1 cellular context compared by ENCODE assay signal in the genomic region with DNA sequence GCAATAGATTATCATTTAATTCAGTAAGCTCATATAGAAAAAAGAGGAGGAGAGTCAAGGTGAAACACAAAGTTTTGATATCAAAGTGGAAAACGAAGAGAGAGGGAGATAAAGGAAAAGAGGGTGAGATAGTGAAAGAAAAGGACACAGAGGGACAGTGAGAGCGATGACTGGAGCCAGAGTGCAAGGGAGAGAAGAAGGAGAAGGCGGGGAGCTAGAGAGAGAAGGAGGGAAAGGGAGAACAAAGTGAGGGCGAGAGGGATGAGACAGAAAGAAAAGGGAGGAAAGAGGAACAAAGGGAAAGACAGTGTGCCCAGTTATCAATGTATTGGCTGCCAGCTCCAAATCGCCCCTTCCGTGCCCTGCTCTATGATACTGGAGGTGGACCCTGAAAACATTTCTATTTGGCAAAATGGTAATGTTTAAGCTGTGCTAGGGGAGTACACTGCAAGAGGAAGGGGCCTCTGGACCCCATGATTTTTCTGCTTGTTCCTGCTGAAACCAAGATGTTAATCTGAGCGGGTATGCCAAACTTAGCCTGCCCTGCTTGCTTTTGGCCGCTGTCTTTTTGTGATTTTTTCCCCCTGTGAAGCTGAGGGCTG.
A peak's percentile ranks its signal among the peaks of the same experiment; 100 is the strongest.
TF ChIP-seq lines count a peak whose summit lies in the region.

No MANE protein-coding gene starts in this region.

TF ChIP-seq in K562, 482 proteins besides CTCF, POLR2A, EP300 and RAD21 (continued from another document and continues in another):
- TF ChIP-seq, protein P1, sequence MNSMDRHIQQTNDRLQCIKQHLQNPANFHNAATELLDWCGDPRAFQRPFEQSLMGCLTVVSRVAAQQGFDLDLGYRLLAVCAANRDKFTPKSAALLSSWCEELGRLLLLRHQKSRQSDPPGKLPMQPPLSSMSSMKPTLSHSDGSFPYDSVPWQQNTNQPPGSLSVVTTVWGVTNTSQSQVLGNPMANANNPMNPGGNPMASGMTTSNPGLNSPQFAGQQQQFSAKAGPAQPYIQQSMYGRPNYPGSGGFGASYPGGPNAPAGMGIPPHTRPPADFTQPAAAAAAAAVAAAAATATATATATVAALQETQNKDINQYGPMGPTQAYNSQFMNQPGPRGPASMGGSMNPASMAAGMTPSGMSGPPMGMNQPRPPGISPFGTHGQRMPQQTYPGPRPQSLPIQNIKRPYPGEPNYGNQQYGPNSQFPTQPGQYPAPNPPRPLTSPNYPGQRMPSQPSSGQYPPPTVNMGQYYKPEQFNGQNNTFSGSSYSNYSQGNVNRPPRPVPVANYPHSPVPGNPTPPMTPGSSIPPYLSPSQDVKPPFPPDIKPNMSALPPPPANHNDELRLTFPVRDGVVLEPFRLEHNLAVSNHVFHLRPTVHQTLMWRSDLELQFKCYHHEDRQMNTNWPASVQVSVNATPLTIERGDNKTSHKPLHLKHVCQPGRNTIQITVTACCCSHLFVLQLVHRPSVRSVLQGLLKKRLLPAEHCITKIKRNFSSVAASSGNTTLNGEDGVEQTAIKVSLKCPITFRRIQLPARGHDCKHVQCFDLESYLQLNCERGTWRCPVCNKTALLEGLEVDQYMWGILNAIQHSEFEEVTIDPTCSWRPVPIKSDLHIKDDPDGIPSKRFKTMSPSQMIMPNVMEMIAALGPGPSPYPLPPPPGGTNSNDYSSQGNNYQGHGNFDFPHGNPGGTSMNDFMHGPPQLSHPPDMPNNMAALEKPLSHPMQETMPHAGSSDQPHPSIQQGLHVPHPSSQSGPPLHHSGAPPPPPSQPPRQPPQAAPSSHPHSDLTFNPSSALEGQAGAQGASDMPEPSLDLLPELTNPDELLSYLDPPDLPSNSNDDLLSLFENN (IDR thresholded peaks at IDR 0.05; ENCODE audit: low read depth in 2 of 2, low read length in 2 of 2): no peak
- TF ChIP-seq ZZZ3 (IDR thresholded peaks at IDR 0.05) (no peak), PHB (CRISPR knock-in tag; IDR thresholded peaks at IDR 0.05) (no peak), PHB2 (IDR thresholded peaks at IDR 0.05; ENCODE audit: low read depth) (peak; percentile 65; the same call in 1 of the 2 replicates), PTTG1 (tag; IDR thresholded peaks at IDR 0.05; ENCODE audit: low read depth) (no peak), SRF (CRISPR knock-in tag; IDR thresholded peaks at IDR 0.05) (no peak), PHF20 (IDR thresholded peaks at IDR 0.05; ENCODE audit: partially characterized antibody) (no peak), ETS1 (conservative IDR thresholded peaks at IDR 0.05; ENCODE audit: control insufficient read depth, low read depth, low read length) (no peak), ZNF212 (CRISPR knock-in tag; IDR thresholded peaks at IDR 0.05) (no peak), ZNF75A (CRISPR knock-in tag; IDR thresholded peaks at IDR 0.05) (no peak), HMG20A (CRISPR knock-in tag; conservative IDR thresholded peaks at IDR 0.05) (no peak), HIVEP1 (CRISPR knock-in tag; IDR thresholded peaks at IDR 0.05) (peak; percentile 5; the same call in 1 of the 2 replicates), ZNF780A (CRISPR knock-in tag; IDR thresholded peaks at IDR 0.05) (no peak), PRPF4 (IDR thresholded peaks at IDR 0.05; ENCODE audit: insufficient read depth, low read depth, low read length, poor library complexity, severe bottlenecking) (no peak), ZNF398 (CRISPR knock-in tag; IDR thresholded peaks at IDR 0.05) (no peak), FOXK1 (CRISPR knock-in tag; IDR thresholded peaks at IDR 0.05; ENCODE audit: borderline replicate concordance) (no peak), POLR3A (IDR thresholded peaks at IDR 0.05; ENCODE audit: borderline replicate concordance, extremely low read depth, insufficient read depth, insufficient read length) (no peak), ZKSCAN3 (CRISPR knock-in tag; IDR thresholded peaks at IDR 0.05) (no peak), CTCFL (IDR thresholded peaks at IDR 0.05; ENCODE audit: borderline replicate concordance, insufficient read depth, low read depth, low read length, poor library complexity, severe bottlenecking) (no peak), ZNF347 (CRISPR knock-in tag; IDR thresholded peaks at IDR 0.05; ENCODE audit: low read depth) (no peak), CTBP1 (IDR thresholded peaks at IDR 0.05; ENCODE audit: borderline replicate concordance) (no peak), ZNF507 (tag; conservative IDR thresholded peaks at IDR 0.05) (no peak), U2AF2 (optimal IDR thresholded peaks at IDR 0.05; ENCODE audit: low read depth, low read length) (no peak), NFIC (IDR thresholded peaks at IDR 0.05) (no peak), MED1 (CRISPR knock-in tag; IDR thresholded peaks at IDR 0.05; ENCODE audit: borderline replicate concordance) (no peak), JUNB (CRISPR knock-in tag; conservative IDR thresholded peaks at IDR 0.05) (0 out of 2 replicates have a peak, but pooled peaks have one; percentile 12), CUX1 (CRISPR knock-in tag; IDR thresholded peaks at IDR 0.05) (no peak), GTF2E2 (tag; IDR thresholded peaks at IDR 0.05) (no peak), SNIP1 (IDR thresholded peaks at IDR 0.05; ENCODE audit: low read depth) (peak; percentile 68), MEF2D (tag; conservative IDR thresholded peaks at IDR 0.05; ENCODE audit: low read depth) (0 out of 2 replicates have a peak, but pooled peaks have one; percentile 25), RBM34 (IDR thresholded peaks at IDR 0.05; ENCODE audit: borderline replicate concordance, insufficient read depth, low read length) (0 out of 2 replicates have a peak, but pooled peaks have one; percentile 22), PYGO2 (tag; IDR thresholded peaks at IDR 0.05) (no peak), GTF2F1 (IDR thresholded peaks at IDR 0.05; ENCODE audit: low read depth, low read length) (no peak), POLR2B (IDR thresholded peaks at IDR 0.05; ENCODE audit: low read depth, partially characterized antibody) (peak; percentile 43), MYNN (IDR thresholded peaks at IDR 0.05) (no peak), MYNN (CRISPR knock-in tag; IDR thresholded peaks at IDR 0.05) (no peak)
- TF ChIP-seq, protein P2, sequence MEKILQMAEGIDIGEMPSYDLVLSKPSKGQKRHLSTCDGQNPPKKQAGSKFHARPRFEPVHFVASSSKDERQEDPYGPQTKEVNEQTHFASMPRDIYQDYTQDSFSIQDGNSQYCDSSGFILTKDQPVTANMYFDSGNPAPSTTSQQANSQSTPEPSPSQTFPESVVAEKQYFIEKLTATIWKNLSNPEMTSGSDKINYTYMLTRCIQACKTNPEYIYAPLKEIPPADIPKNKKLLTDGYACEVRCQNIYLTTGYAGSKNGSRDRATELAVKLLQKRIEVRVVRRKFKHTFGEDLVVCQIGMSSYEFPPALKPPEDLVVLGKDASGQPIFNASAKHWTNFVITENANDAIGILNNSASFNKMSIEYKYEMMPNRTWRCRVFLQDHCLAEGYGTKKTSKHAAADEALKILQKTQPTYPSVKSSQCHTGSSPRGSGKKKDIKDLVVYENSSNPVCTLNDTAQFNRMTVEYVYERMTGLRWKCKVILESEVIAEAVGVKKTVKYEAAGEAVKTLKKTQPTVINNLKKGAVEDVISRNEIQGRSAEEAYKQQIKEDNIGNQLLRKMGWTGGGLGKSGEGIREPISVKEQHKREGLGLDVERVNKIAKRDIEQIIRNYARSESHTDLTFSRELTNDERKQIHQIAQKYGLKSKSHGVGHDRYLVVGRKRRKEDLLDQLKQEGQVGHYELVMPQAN (IDR thresholded peaks at IDR 0.05; ENCODE audit: borderline replicate concordance): peak; percentile 78; the same call in 1 of the 2 replicates
- TF ChIP-seq, protein P3, sequence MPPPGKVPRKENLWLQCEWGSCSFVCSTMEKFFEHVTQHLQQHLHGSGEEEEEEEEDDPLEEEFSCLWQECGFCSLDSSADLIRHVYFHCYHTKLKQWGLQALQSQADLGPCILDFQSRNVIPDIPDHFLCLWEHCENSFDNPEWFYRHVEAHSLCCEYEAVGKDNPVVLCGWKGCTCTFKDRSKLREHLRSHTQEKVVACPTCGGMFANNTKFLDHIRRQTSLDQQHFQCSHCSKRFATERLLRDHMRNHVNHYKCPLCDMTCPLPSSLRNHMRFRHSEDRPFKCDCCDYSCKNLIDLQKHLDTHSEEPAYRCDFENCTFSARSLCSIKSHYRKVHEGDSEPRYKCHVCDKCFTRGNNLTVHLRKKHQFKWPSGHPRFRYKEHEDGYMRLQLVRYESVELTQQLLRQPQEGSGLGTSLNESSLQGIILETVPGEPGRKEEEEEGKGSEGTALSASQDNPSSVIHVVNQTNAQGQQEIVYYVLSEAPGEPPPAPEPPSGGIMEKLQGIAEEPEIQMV (tag; conservative IDR thresholded peaks at IDR 0.05; ENCODE audit: low read depth): no peak
- TF ChIP-seq, protein P4, sequence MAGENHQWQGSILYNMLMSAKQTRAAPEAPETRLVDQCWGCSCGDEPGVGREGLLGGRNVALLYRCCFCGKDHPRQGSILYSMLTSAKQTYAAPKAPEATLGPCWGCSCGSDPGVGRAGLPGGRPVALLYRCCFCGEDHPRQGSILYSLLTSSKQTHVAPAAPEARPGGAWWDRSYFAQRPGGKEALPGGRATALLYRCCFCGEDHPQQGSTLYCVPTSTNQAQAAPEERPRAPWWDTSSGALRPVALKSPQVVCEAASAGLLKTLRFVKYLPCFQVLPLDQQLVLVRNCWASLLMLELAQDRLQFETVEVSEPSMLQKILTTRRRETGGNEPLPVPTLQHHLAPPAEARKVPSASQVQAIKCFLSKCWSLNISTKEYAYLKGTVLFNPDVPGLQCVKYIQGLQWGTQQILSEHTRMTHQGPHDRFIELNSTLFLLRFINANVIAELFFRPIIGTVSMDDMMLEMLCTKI (IDR thresholded peaks at IDR 0.05; ENCODE audit: partially characterized antibody): no peak
